17 cellular contexts compared by ENCODE assay signal in genomic region chr12:30900351-30900750, GRCh38. TPM values are rescaled to one million over a fixed set of nuclear protein-coding genes. Genes with fewer than 3 reads are reported as not detected.
DNase-seq lines count a peak whose midpoint lies in the region; ATAC-seq and TF ChIP-seq lines count a peak whose summit lies in the region.
"Had no signal": no experiment of that assay in that cellular context is flagged by ENCODE, and none has a peak within 500 bp of the region (broad histone marks: within the 10 kb centered on the region; RNA-seq: fewer than 3 reads in every experiment).

No MANE protein-coding gene starts in this region.

- H3K27ac ChIP-seq in HEK293 (ENCODE audit: extremely low read depth, low read depth, low read length) (no peak overlapping the region), osteoblast (ENCODE audit: low read depth, low read length) (no peak overlapping the region)
- H3K27ac ChIP-seq: A549; BLaER1 treated with 17β-estradiol and CSF1 and Interleukin-3, amounts not matched to agents 10 nM and 100 nM; C4-2B had no signal

- CTCF ChIA-PET in HEK293 (lab: Yijun Ruan, JAX), result interaction anchor here (0.7 to 1.1 kb wide), 2 partner anchors 86 to 338 kb away, joined by 3 read pairs; no protein-coding TSS in a partner anchor
- CTCF ChIA-PET in WTC11 (lab: Charles Lee), result interaction anchor here (1.1 to 1.5 kb wide), 2 partner anchors 26 to 147 kb away, joined by 3 to 4 read pairs; partner anchors contain the start of gene TSPAN11

- H3K9me3 ChIP-seq in HEK293 (ENCODE audit: control insufficient read depth, insufficient read depth, low read depth, low read length), result no peaks in the 10 kb centered on the region
- no peaks in the 10 kb centered on the region for H3K9me3 ChIP-seq in osteoblast (ENCODE audit: low read depth, low read length)
- H3K9me3 ChIP-seq: A549, Caco-2 had no signal

- H3K4me3 ChIP-seq in HEK293 (ENCODE audit: low read depth, low read length) (no peak overlapping the region), osteoblast (ENCODE audit: insufficient read depth, low read length) (no peak overlapping the region)
- H3K4me3 ChIP-seq: A549; BLaER1 treated with 17β-estradiol and CSF1 and Interleukin-3, amounts not matched to agents 10 nM and 100 nM had no signal

- H3K36me3 ChIP-seq in HEK293 (ENCODE audit: control insufficient read depth in 2 of 2, insufficient read depth in 1 of 2, low read length in 2 of 2) (no peaks in the 10 kb centered on the region), osteoblast (ENCODE audit: insufficient read depth, low read length) (no peaks in the 10 kb centered on the region)
- H3K36me3 ChIP-seq: BLaER1 treated with 17β-estradiol and CSF1 and Interleukin-3, amounts not matched to agents 10 nM and 100 nM had no signal

- POLR2A ChIA-PET in HEK293 (lab: Yijun Ruan, JAX), result no interaction called here
- POLR2A ChIA-PET in WTC11 (lab: Charles Lee), result no interaction called here

- H3K9me3 Mint-ChIP-seq in WTC11 (peaks cover under 1% of the 10 kb centered on the region; the same call in 1 of the 2 replicates), nephron progenitor cell (peaks cover 3% of the 10 kb centered on the region)
- H3K9me3 Mint-ChIP-seq: CD4-positive, alpha-beta T cell; CD8-positive, alpha-beta T cell had no signal

- H3K36me3 Mint-ChIP-seq in WTC11 (no peaks in the 10 kb centered on the region), nephron progenitor cell (ENCODE audit: low read depth) (no peaks in the 10 kb centered on the region)
- H3K36me3 Mint-ChIP-seq: CD8-positive, alpha-beta T cell had no signal

- no peaks in the 10 kb centered on the region for H4K20me1 ChIP-seq in osteoblast (ENCODE audit: insufficient read depth, low read length)
- H4K20me1 ChIP-seq: BLaER1 treated with 17β-estradiol and CSF1 and Interleukin-3, amounts not matched to agents 10 nM and 100 nM had no signal

- H3K27me3 ChIP-seq in osteoblast (ENCODE audit: insufficient read depth, low read length), result no peaks in the 10 kb centered on the region
- H3K27me3 ChIP-seq: BLaER1 treated with 17β-estradiol and CSF1 and Interleukin-3, amounts not matched to agents 10 nM and 100 nM had no signal

- no peaks in the 10 kb centered on the region for H3K4me1 ChIP-seq in HEK293 (ENCODE audit: control insufficient read depth, insufficient read depth, low read length)
- H3K4me1 ChIP-seq in osteoblast (ENCODE audit: insufficient read depth, low read length), result no peaks in the 10 kb centered on the region
- H3K4me1 ChIP-seq: A549; BLaER1 treated with 17β-estradiol and CSF1 and Interleukin-3, amounts not matched to agents 10 nM and 100 nM; Caco-2 had no signal

- DNase-seq in WTC11 (ENCODE audit: low spot score), result no peak
- no peak for DNase-seq in nephron progenitor cell
- no peak for DNase-seq in osteoblast (ENCODE audit: insufficient read length, low spot score, missing footprints)
- no peak for DNase-seq in A172 (ENCODE audit: low spot score)
- DNase-seq: 8988T; AML-193; Caco-2; Calu3; CD4-positive, alpha-beta T cell; CD8-positive, alpha-beta T cell; DMS79 treated with DMSO at 0.1 percent for 48 hours; GF-D8 had no signal

- no peak overlapping the region for H3K4me2 ChIP-seq in osteoblast (ENCODE audit: insufficient read depth, low read length)
- H3K4me2 ChIP-seq: A549; BLaER1 treated with 17β-estradiol and CSF1 and Interleukin-3, amounts not matched to agents 10 nM and 100 nM had no signal

- H3K27ac Mint-ChIP-seq in WTC11, result no peak overlapping the region
- H3K27ac Mint-ChIP-seq in nephron progenitor cell, result peak overlapping the region; percentile 6
- H3K27ac Mint-ChIP-seq: B cell; CD4-positive, alpha-beta T cell; CD8-positive, alpha-beta T cell had no signal

- H3K4me3 Mint-ChIP-seq in WTC11, result no peak overlapping the region
- H3K4me3 Mint-ChIP-seq in nephron progenitor cell, result no peak overlapping the region
- H3K4me3 Mint-ChIP-seq: B cell; CD4-positive, alpha-beta T cell; CD8-positive, alpha-beta T cell had no signal

- H3K4me1 Mint-ChIP-seq in WTC11 (no peaks in the 10 kb centered on the region), nephron progenitor cell (no peaks in the 10 kb centered on the region)
- H3K4me1 Mint-ChIP-seq: B cell had no signal

- no peak for TF ChIP-seq CTCF in HEK293 (tag by site-specific recombination; IDR thresholded peaks at IDR 0.05)
- TF ChIP-seq CTCF in WTC11 (IDR thresholded peaks at IDR 0.05), result no peak
- no peak for TF ChIP-seq CTCF in nephron progenitor cell (IDR thresholded peaks at IDR 0.05)
- no peak for TF ChIP-seq CTCF in osteoblast (IDR thresholded peaks at IDR 0.05; ENCODE audit: extremely low read depth, low read depth, low read length)

- H2AFZ ChIP-seq in osteoblast (ENCODE audit: low read length), result no peak overlapping the region

- H3K79me2 ChIP-seq in osteoblast (ENCODE audit: insufficient read depth, low read length), result no peaks in the 10 kb centered on the region

- ATAC-seq in WTC11, result no peak
- ATAC-seq: A549; CD8-positive, alpha-beta T cell had no signal

- H3K27me3 Mint-ChIP-seq in WTC11 (ENCODE audit: low read depth), result peaks cover 4% of the 10 kb centered on the region; the same call in 1 of the 2 replicates
- peaks cover 8% of the 10 kb centered on the region for H3K27me3 Mint-ChIP-seq in nephron progenitor cell (ENCODE audit: low read depth, poor library complexity)

TF ChIP-seq in HEK293, 187 proteins besides CTCF, POLR2A, EP300 and RAD21 (continues in another document):
- TF ChIP-seq REST (tag by site-specific recombination; IDR thresholded peaks at IDR 0.05), result no peak
- TF ChIP-seq ZNF677 (tag by site-specific recombination; IDR thresholded peaks at IDR 0.05), result no peak
- TF ChIP-seq ZNF121 (tag by site-specific recombination; IDR thresholded peaks at IDR 0.05), result no peak

TF ChIP-seq in WTC11, 78 proteins besides CTCF, POLR2A, EP300 and RAD21:
- TF ChIP-seq ATF6 (CRISPR knock-in tag; IDR thresholded peaks at IDR 0.05) (no peak), ZNF512 (CRISPR knock-in tag; IDR thresholded peaks at IDR 0.05; ENCODE audit: borderline replicate concordance) (0 out of 2 replicates have a peak, but pooled peaks have one; percentile 58)

RNA-seq across cellular contexts. Expression of gene TSPAN11, which starts 26.2 kb away (rescaled TPM):
- total RNA-seq in WTC11 (2021) (4.6 to 6.1 TPM (median 5.3 TPM) in 3 replicates), osteoblast (5.4 and 10.0 TPM in 2 replicates)
- not detected in 2 replicates for total RNA-seq in A172 (2014; rRNA removed; shearing (Covaris generic))
- total RNA-seq: B cell; Caco-2; Calu3; CD4-positive, alpha-beta T cell; CD8-positive, alpha-beta T cell had no signal
